Comparison of ENCODE assay signal across 17 cellular contexts in the genomic region with DNA sequence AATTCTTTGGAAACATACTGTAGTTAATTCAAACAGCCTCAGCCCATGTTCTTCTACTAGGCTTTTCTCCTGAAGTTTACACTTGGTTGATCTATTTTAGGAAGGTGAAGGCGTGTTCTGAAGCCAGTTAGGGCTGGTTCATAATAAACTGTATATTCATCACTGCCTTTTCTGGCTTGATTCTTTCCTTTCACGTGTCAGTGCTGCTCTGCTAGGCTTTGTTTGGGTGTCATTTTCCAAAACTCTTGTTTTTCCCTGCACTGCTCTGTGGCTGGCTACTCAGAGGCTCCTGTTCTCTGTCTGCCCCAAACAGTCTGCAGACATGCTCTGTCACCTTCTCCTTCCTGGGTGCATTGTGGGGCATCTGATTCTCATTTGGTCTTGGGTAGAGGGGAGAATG.
DNase-seq lines count a peak whose midpoint lies in the region; ATAC-seq and TF ChIP-seq lines count a peak whose summit lies in the region.
"Had no signal": no experiment of that assay in that cellular context is flagged by ENCODE, and none has a peak within 500 bp of the region (broad histone marks: within the 10 kb centered on the region; RNA-seq: fewer than 3 reads in every experiment).

No MANE protein-coding gene starts in this region.

- no peak for DNase-seq in Right ventricle myocardium superior
- DNase-seq in left ventricle myocardium superior, result no peak
- DNase-seq in esophagus muscularis mucosa (ENCODE audit: extremely low spot score), result no peak
- peak in 1 of 3 donors; percentile 8 for DNase-seq in mucosa of descending colon
- no peak for DNase-seq in transverse colon
- DNase-seq in ascending aorta (ENCODE audit: low spot score in 2 of 2), result no peak
- DNase-seq in amygdala (lab: John Stamatoyannopoulos, UW), result no peak
- no peak for DNase-seq in cortex of kidney (lab: John Stamatoyannopoulos, UW)
- DNase-seq: activated CD8-positive, alpha-beta memory T cell treated with anti-CD3 and anti-CD28 coated beads for 24 hours; activated effector memory CD4-positive, alpha-beta T cell treated with anti-CD3 and anti-CD28 coated beads, Interleukin-2, amount 50 U/mL, for 16 hours; brain microvascular endothelial cell; effector memory CD8-positive, alpha-beta T cell; foreskin melanocyte; NCI-H1092; NCI-H446 treated with DMSO at 0.1 percent for 48 hours had no signal

- peak in 1 of 3 experiments; percentile 10 for TF ChIP-seq CTCF in esophagus muscularis mucosa (IDR thresholded peaks at IDR 0.05)
- no peak for TF ChIP-seq CTCF in mucosa of descending colon (IDR thresholded peaks at IDR 0.05)
- TF ChIP-seq CTCF in transverse colon (IDR thresholded peaks at IDR 0.05), result no peak
- no peak for TF ChIP-seq CTCF in ascending aorta (IDR thresholded peaks at IDR 0.05)

- H3K27me3 ChIP-seq in esophagus muscularis mucosa (no peaks in the 10 kb centered on the region), transverse colon (no peaks in the 10 kb centered on the region), ascending aorta (no peaks in the 10 kb centered on the region)
- H3K27me3 ChIP-seq: brain microvascular endothelial cell had no signal

- ATAC-seq in Right ventricle myocardium superior (ENCODE audit: poor library complexity) (peak; percentile 39), left ventricle myocardium superior (no peak), mucosa of descending colon (peak; percentile 33)
- ATAC-seq: effector memory CD8-positive, alpha-beta T cell; stimulated activated memory B cell treated with anti-CD40 and anti-IgM and Interleukin-4, amounts not matched to agents 10 μg/mL and 1 μg/mL and 100 μg/mL, for 72 hours had no signal

- peaks cover 7 to 33% (median 25%) of the 10 kb centered on the region in 4 donors for H3K4me1 ChIP-seq in esophagus muscularis mucosa
- H3K4me1 ChIP-seq in mucosa of descending colon (ENCODE audit: low read depth), result no peaks in the 10 kb centered on the region
- H3K4me1 ChIP-seq in transverse colon, result peaks cover 0 to 19% (median 0%) of the 10 kb centered on the region in 4 donors
- peaks cover 0 to 12% of the 10 kb centered on the region in 2 donors for H3K4me1 ChIP-seq in ascending aorta

- H3K36me3 ChIP-seq in esophagus muscularis mucosa (no peaks in the 10 kb centered on the region), mucosa of descending colon (ENCODE audit: low read depth) (no peaks in the 10 kb centered on the region), transverse colon (no peaks in the 10 kb centered on the region), ascending aorta (no peaks in the 10 kb centered on the region)
- H3K36me3 ChIP-seq: brain microvascular endothelial cell had no signal

- H3K27ac ChIP-seq in esophagus muscularis mucosa (replicated peaks in 1 of 4), result peak overlapping the region; percentile 37 to 61 (median 52)
- H3K27ac ChIP-seq in transverse colon, result peak overlapping the region in 3 of 4 donors; percentile 28 to 49 (median 45)
- no peak overlapping the region for H3K27ac ChIP-seq in ascending aorta
- H3K27ac ChIP-seq: brain microvascular endothelial cell, SK-N-MC had no signal

- TF ChIP-seq EP300 in esophagus muscularis mucosa (IDR thresholded peaks at IDR 0.05) (no peak), transverse colon (IDR thresholded peaks at IDR 0.05; ENCODE audit: low read depth) (no peak)

- TF ChIP-seq POLR2A in esophagus muscularis mucosa (IDR thresholded peaks at IDR 0.05; ENCODE audit: low read depth), result no peak
- no peak for TF ChIP-seq POLR2A in transverse colon (IDR thresholded peaks at IDR 0.05)

- intact Hi-C loops in Right ventricle myocardium superior (cut with DNase I), result no loop called here
- intact Hi-C loops in left ventricle myocardium superior (cut with micrococcal nuclease), result no loop called here
- intact Hi-C loops in esophagus muscularis mucosa (cut with DNase I), result no loop called here
- intact Hi-C loops in mucosa of descending colon (cut with DNase I, micrococcal nuclease), result no loop called here
- intact Hi-C loops in transverse colon (cut with DNase I; ENCODE audit: low total_unique reads), result loop anchor here (5.0 to 10.0 kb wide), 3 partner anchors 134 to 993 kb away; a partner anchor contains a TSS
- intact Hi-C loops in ascending aorta (cut with DNase I), result no loop called here

- in situ Hi-C loops in transverse colon (cut with MboI; ENCODE audit: low pct_ligation_motif_present in 1 of 4, low pct_unique_long_range_greater_than_20kb in 1 of 4, low sequenced_read_pairs in 3 of 4), result loop anchor here in 1 of 4 donors (25.0 kb wide), 1 partner anchor 344 kb away; no protein-coding TSS in a partner anchor

- WGBS in esophagus muscularis mucosa, result 18% methylated on average over 2 of the region's 2 CpGs
- 17 to 19% methylated on average over 2 of the region's 2 CpGs for WGBS in transverse colon (ENCODE audit: low coverage in 1 of 2), 2 donors

- H3K4me3 ChIP-seq in esophagus muscularis mucosa (no peak overlapping the region), mucosa of descending colon (no peak overlapping the region), transverse colon (no peak overlapping the region), ascending aorta (no peak overlapping the region)
- H3K4me3 ChIP-seq: SK-N-MC had no signal

- H3K9me3 ChIP-seq in esophagus muscularis mucosa (no peaks in the 10 kb centered on the region), mucosa of descending colon (no peaks in the 10 kb centered on the region), transverse colon (no peaks in the 10 kb centered on the region), ascending aorta (no peaks in the 10 kb centered on the region)

Comparison
In these comparisons a context has a peak if more than half of its experiments do, and no peak if none do; other contexts are left out.
1. H3K27ac ChIP-seq: peak in esophagus muscularis mucosa (4 of 4) and transverse colon (3 of 4); none in ascending aorta (0 of 2).